In genomic region chr7:151427705-151428392, GRCh38 we compare ENCODE assay signal across 13 cellular contexts. TPM values are rescaled to one million over a fixed set of nuclear protein-coding genes. Genes with fewer than 3 reads are reported as not detected.
DNase-seq lines count a peak whose midpoint lies in the region; ATAC-seq, FAIRE-seq and TF ChIP-seq lines count a peak whose summit lies in the region.
"Had no signal": no experiment of that assay in that cellular context is flagged by ENCODE, and none has a peak within 500 bp of the region (broad histone marks: within the 10 kb centered on the region; RNA-seq: fewer than 3 reads in every experiment).

No MANE protein-coding gene starts in this region.

- no peak for TF ChIP-seq CTCF in kidney (IDR thresholded peaks at IDR 0.05; ENCODE audit: borderline replicate concordance, extremely low read depth, insufficient read depth)

- H3K9me3 ChIP-seq in ectodermal cell (ENCODE audit: control insufficient read depth, low read length) (no peaks in the 10 kb centered on the region), kidney (ENCODE audit: control insufficient read depth in 1 of 2, low read length in 2 of 2) (no peaks in the 10 kb centered on the region)

- WGBS in ectodermal cell, 2 experiments = 80 to 86% methylated on average over 10 of the region's 10 CpGs

- H3K36me3 ChIP-seq in ectodermal cell (ENCODE audit: control insufficient read depth, insufficient read depth, low read length) (no peaks in the 10 kb centered on the region), kidney (ENCODE audit: control insufficient read depth in 1 of 2, insufficient read depth in 2 of 2, low read length in 2 of 2) (no peaks in the 10 kb centered on the region)

- H3K4me3 ChIP-seq in Jurkat, Clone E6-1 (ENCODE audit: low read length) = no peak overlapping the region
- H3K4me3 ChIP-seq in ectodermal cell (ENCODE audit: insufficient read depth, low read depth, low read length) (no peak overlapping the region), kidney (ENCODE audit: low read length in 2 of 2) (no peak overlapping the region)
- H3K4me3 ChIP-seq: GM23248 had no signal

- ATAC-seq in sciatic nerve = peak; percentile 24
- ATAC-seq: stimulated activated naive B cell treated with anti-CD40 and anti-IgM and Interleukin-4, amounts not matched to agents 10 μg/mL and 1 μg/mL and 100 μg/mL, for 72 hours had no signal

- H3K4me1 ChIP-seq in ectodermal cell (ENCODE audit: control insufficient read depth, insufficient read depth, low read length) (peaks cover 24% of the 10 kb centered on the region), kidney (ENCODE audit: control insufficient read depth in 1 of 2, insufficient read depth in 1 of 2, low read depth in 1 of 2, low read length in 2 of 2) (peaks cover 0 to 8% of the 10 kb centered on the region in 2 donors)

- no peaks in the 10 kb centered on the region for H3K27me3 ChIP-seq in ectodermal cell (ENCODE audit: control insufficient read depth, insufficient read depth, low read length, poor library complexity, severe bottlenecking)

- DNase-seq in NCI-H187 (lab: John Stamatoyannopoulos, UW) (peak; percentile 17 to 34), NCI-H187 treated with DMSO at 0.1 percent for 48 hours (lab: John Stamatoyannopoulos, UW) (no peak), sciatic nerve (ENCODE audit: low spot score) (no peak), OCI-M1 (lab: John Stamatoyannopoulos, UW) (no peak), pons (ENCODE audit: low spot score) (no peak), kidney (no peak)
- DNase-seq in Jurkat, Clone E6-1 (ENCODE audit: low read depth, low spot score) = peak; percentile 63
- DNase-seq: activated naive CD4-positive, alpha-beta T cell treated with anti-CD3 and anti-CD28 coated beads, Interleukin-2, amount 50 U/mL, for 16 hours; effector CD4-positive, alpha-beta T cell; GM23248; stimulated activated CD4-positive, alpha-beta T cell treated with anti-CD3 and anti-CD28 coated beads, Interleukin-15, amount 100 ng/mL, for 24 hours; stimulated activated naive B cell treated with anti-CD40 and anti-IgM and Interleukin-4, amounts not matched to agents 10 μg/mL and 1 μg/mL and 100 μg/mL, for 72 hours had no signal

- no peak overlapping the region for H3K9ac ChIP-seq in kidney (ENCODE audit: low read length in 2 of 2)

- intact Hi-C loops in sciatic nerve (cut with DNase I) (no loop called here), kidney (cut with DNase I) (no loop called here)

- peak overlapping the region; percentile 87 for H3K27ac ChIP-seq in ectodermal cell (ENCODE audit: insufficient read depth, low read depth, low read length, poor library complexity, severe bottlenecking)
- peak overlapping the region in 1 of 2 donors; percentile 75 for H3K27ac ChIP-seq in kidney (ENCODE audit: low read depth in 2 of 2, low read length in 2 of 2)
- H3K27ac ChIP-seq: GM23248 had no signal

- FAIRE-seq in kidney (lab: Jason Lieb, UNC) = no peak

RNA-seq across cellular contexts. Expression of gene CRYGN, which starts 12.1 kb away (rescaled TPM):
- not detected for polyA plus RNA-seq in Jurkat, Clone E6-1 (2012; ENCODE audit: insufficient read depth, insufficient read length)
- polyA plus RNA-seq in ectodermal cell (2013, experiment 1 of 4) = not detected
- polyA plus RNA-seq in ectodermal cell (2013, experiment 2 of 4) = 0.30 TPM
- polyA plus RNA-seq in ectodermal cell (2013, experiment 3 of 4) = 0.32 TPM
- polyA plus RNA-seq in ectodermal cell (2013, experiment 4 of 4) = 0.61 TPM
- total RNA-seq in sciatic nerve = 3.9 TPM
- total RNA-seq in kidney = 0.22 TPM
- polyA plus RNA-seq in kidney (ENCODE audit: insufficient read depth, low read depth, low replicate concordance) = not detected
- total RNA-seq: GM23248 had no signal
- polyA plus RNA-seq: GM23248 had no signal

RNA-seq across cellular contexts. Expression of gene WDR86, which starts 18.0 kb away (rescaled TPM):
- not detected for polyA plus RNA-seq in Jurkat, Clone E6-1 (2012; ENCODE audit: insufficient read depth, insufficient read length)
- 7.3 TPM for polyA plus RNA-seq in ectodermal cell (2013, experiment 1 of 4)
- 13.3 TPM for polyA plus RNA-seq in ectodermal cell (2013, experiment 2 of 4)
- 12.1 TPM for polyA plus RNA-seq in ectodermal cell (2013, experiment 3 of 4)
- polyA plus RNA-seq in ectodermal cell (2013, experiment 4 of 4) = 12.3 TPM
- total RNA-seq in sciatic nerve (101 TPM), kidney (5.9 TPM)
- polyA plus RNA-seq in kidney (ENCODE audit: insufficient read depth, low read depth, low replicate concordance) = 1.8 TPM
- total RNA-seq: GM23248 had no signal
- polyA plus RNA-seq: GM23248 had no signal

Comparison
In these comparisons a context has a peak if more than half of its experiments do, and no peak if none do; other contexts are left out.
1. DNase-seq: peak in NCI-H187 (2 of 2) and Jurkat, Clone E6-1 (single experiment); none in NCI-H187 treated with DMSO at 0.1 percent for 48 hours (single experiment), sciatic nerve (single experiment), OCI-M1 (single experiment), pons (single experiment) and kidney (single experiment).
2. RNA of gene WDR86, which starts 18.0 kb away (total RNA-seq): 101 TPM in sciatic nerve (single experiment); 5.9 TPM in kidney (single experiment); every median in the first group is over 10 times any median in the second.